In the genomic region with DNA sequence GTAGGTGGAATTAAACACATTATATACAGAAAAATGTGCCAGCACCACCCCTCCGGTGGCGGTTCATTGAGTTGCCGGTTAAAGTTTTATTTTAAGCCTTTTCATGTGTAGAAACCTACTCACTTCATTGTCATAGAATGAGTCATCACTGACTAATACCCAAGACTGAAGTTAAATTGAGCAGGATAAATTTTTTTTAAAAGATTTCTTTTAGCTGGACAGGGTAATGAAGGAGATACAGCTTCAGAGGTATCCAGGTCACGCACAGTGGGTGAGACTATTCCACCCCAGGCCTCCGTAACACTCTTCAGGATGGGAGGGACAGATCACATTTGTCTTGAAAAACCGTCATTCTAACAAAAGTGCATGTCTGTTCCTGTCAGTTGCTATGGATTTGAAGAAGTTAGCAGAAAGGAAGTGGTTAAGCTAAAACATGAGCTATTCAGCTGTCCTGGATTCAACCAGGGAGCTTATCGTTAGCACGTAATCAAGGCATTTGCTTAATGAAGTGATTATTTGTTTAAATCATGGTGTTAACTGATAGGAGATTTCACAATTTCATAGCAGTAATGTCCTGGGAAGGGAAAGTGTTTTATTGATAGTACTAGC, we compare ENCODE assay signal across 9 cellular contexts. TPM values are rescaled to one million over a fixed set of nuclear protein-coding genes. Genes with fewer than 3 reads are reported as not detected.
DNase-seq lines count a peak whose midpoint lies in the region; ATAC-seq and TF ChIP-seq lines count a peak whose summit lies in the region.
"Had no signal": no experiment of that assay in that cellular context is flagged by ENCODE, and none has a peak within 500 bp of the region (broad histone marks: within the 10 kb centered on the region; RNA-seq: fewer than 3 reads in every experiment).

No MANE protein-coding gene starts in this region.

- H3K27ac ChIP-seq in CD4-positive, alpha-beta memory T cell (ENCODE audit: low read depth, low read length), result no peak overlapping the region
- H3K27ac ChIP-seq in substantia nigra (ENCODE audit: low read depth, low read length, poor library complexity, severe bottlenecking), result no peak overlapping the region
- H3K27ac ChIP-seq: neutrophil had no signal

- no peak overlapping the region for H3K4me3 ChIP-seq in CD4-positive, alpha-beta memory T cell (ENCODE audit: low read length in 2 of 2)
- H3K4me3 ChIP-seq in fibroblast of villous mesenchyme (ENCODE audit: low read depth, low read length), result no peak overlapping the region

- DNase-seq in CD4-positive, alpha-beta memory T cell, result no peak
- DNase-seq in activated B cell treated with CpG ODN at 0.5 μM for 24 hours (no peak), fibroblast of villous mesenchyme (ENCODE audit: low read depth) (peak; percentile 75), NCI-H446 (lab: John Stamatoyannopoulos, UW) (no peak), substantia nigra (lab: John Stamatoyannopoulos, UW) (no peak)
- peak; percentile 52 for DNase-seq in stimulated activated naive B cell treated with anti-CD40 and anti-IgM and Interleukin-4, amounts not matched to agents 10 μg/mL and 1 μg/mL and 100 μg/mL, for 72 hours

- H3K9me3 ChIP-seq in CD4-positive, alpha-beta memory T cell (ENCODE audit: control insufficient read depth in 1 of 2, low read length in 2 of 2), result no peaks in the 10 kb centered on the region
- H3K9me3 ChIP-seq: neutrophil had no signal

- H3K27me3 ChIP-seq in CD4-positive, alpha-beta memory T cell (ENCODE audit: insufficient read depth, low read length), result no peaks in the 10 kb centered on the region
- H3K27me3 ChIP-seq: neutrophil had no signal

- H3K36me3 ChIP-seq in CD4-positive, alpha-beta memory T cell (ENCODE audit: insufficient read depth, low read length), result peaks cover 81% of the 10 kb centered on the region

- POLR2A ChIA-PET in CD4-positive, alpha-beta memory T cell (lab: Charles Lee; ENCODE audit: partially characterized antibody), result interaction anchor here (0.7 kb wide), 1 partner anchor 21 kb away, joined by 4 read pairs; no protein-coding TSS in a partner anchor
- POLR2A ChIA-PET in activated B cell treated with CpG ODN at 0.5 μM for 24 hours (lab: Charles Lee), result interaction anchor here (0.6 to 1.6 kb wide), 9 partner anchors 12 to 293 kb away, joined by 3 to 12 read pairs (median 5); a partner anchor contains a TSS

- TF ChIP-seq CTCF in activated B cell treated with CpG ODN at 0.5 μM for 24 hours (IDR thresholded peaks at IDR 0.05) (no peak), fibroblast of villous mesenchyme (IDR thresholded peaks at IDR 0.05; ENCODE audit: insufficient read depth, low read depth, low read length) (peak; percentile 15)

- no peak overlapping the region for H3K4me3 Mint-ChIP-seq in CD4-positive, alpha-beta memory T cell
- H3K4me3 Mint-ChIP-seq in activated B cell treated with CpG ODN at 0.5 μM for 24 hours, result peak overlapping the region; percentile 51
- H3K4me3 Mint-ChIP-seq in stimulated activated naive B cell treated with anti-CD40 and anti-IgM and Interleukin-4, amounts not matched to agents 10 μg/mL and 1 μg/mL and 100 μg/mL, for 72 hours, result peak overlapping the region; percentile 69 to 70

- peaks cover 81 to 86% of the 10 kb centered on the region in 2 donors for H3K36me3 Mint-ChIP-seq in CD4-positive, alpha-beta memory T cell
- peaks cover 91% of the 10 kb centered on the region for H3K36me3 Mint-ChIP-seq in activated B cell treated with CpG ODN at 0.5 μM for 24 hours (ENCODE audit: low read depth)
- peaks cover 62 to 77% of the 10 kb centered on the region in 2 donors for H3K36me3 Mint-ChIP-seq in stimulated activated naive B cell treated with anti-CD40 and anti-IgM and Interleukin-4, amounts not matched to agents 10 μg/mL and 1 μg/mL and 100 μg/mL, for 72 hours

- H3K4me1 ChIP-seq in CD4-positive, alpha-beta memory T cell (ENCODE audit: insufficient read depth, low read length), result peaks cover 9% of the 10 kb centered on the region

- CTCF ChIA-PET in CD4-positive, alpha-beta memory T cell (lab: Charles Lee; ENCODE audit: partially characterized antibody), result no interaction called here
- CTCF ChIA-PET in activated B cell treated with CpG ODN at 0.5 μM for 24 hours (lab: Charles Lee), result interaction anchor here (0.8 to 1.6 kb wide), 6 partner anchors 14 to 169 kb away, joined by 3 to 7 read pairs (median 3); no protein-coding TSS in a partner anchor

- no peaks in the 10 kb centered on the region for H3K27me3 Mint-ChIP-seq in CD4-positive, alpha-beta memory T cell
- no peaks in the 10 kb centered on the region for H3K27me3 Mint-ChIP-seq in activated B cell treated with CpG ODN at 0.5 μM for 24 hours
- H3K27me3 Mint-ChIP-seq in stimulated activated naive B cell treated with anti-CD40 and anti-IgM and Interleukin-4, amounts not matched to agents 10 μg/mL and 1 μg/mL and 100 μg/mL, for 72 hours, result no peaks in the 10 kb centered on the region

- ATAC-seq in GM19468 (IDR thresholded peaks at IDR 0.05; ENCODE audit: extremely low read depth, unreplicated experiment) (peak; percentile 50), HG03469 (IDR thresholded peaks at IDR 0.05; ENCODE audit: unreplicated experiment) (peak; percentile 51), activated B cell treated with CpG ODN at 0.5 μM for 24 hours (ENCODE audit: low read depth) (peak; percentile 79)
- ATAC-seq in stimulated activated naive B cell treated with anti-CD40 and anti-IgM and Interleukin-4, amounts not matched to agents 10 μg/mL and 1 μg/mL and 100 μg/mL, for 72 hours (replicated peaks), result peak; percentile 89 to 92

- H3K9me3 Mint-ChIP-seq in CD4-positive, alpha-beta memory T cell, result peaks cover 0 to 2% (median 0%) of the 10 kb centered on the region in 8 donors
- H3K9me3 Mint-ChIP-seq in activated B cell treated with CpG ODN at 0.5 μM for 24 hours, result peaks cover 2% of the 10 kb centered on the region
- H3K9me3 Mint-ChIP-seq in stimulated activated naive B cell treated with anti-CD40 and anti-IgM and Interleukin-4, amounts not matched to agents 10 μg/mL and 1 μg/mL and 100 μg/mL, for 72 hours, result peaks cover 1 to 3% of the 10 kb centered on the region in 2 donors

- intact Hi-C loops in CD4-positive, alpha-beta memory T cell (cut with micrococcal nuclease), result no loop called here
- intact Hi-C loops in activated B cell treated with CpG ODN at 0.5 μM for 24 hours (cut with micrococcal nuclease), result loop anchor here (1.0 kb wide), 3 partner anchors 12 to 292 kb away; a partner anchor contains a TSS

- peaks cover 8 to 13% (median 9%) of the 10 kb centered on the region in 4 donors for H3K4me1 Mint-ChIP-seq in CD4-positive, alpha-beta memory T cell
- H3K4me1 Mint-ChIP-seq in activated B cell treated with CpG ODN at 0.5 μM for 24 hours, result peaks cover 20% of the 10 kb centered on the region
- H3K4me1 Mint-ChIP-seq in stimulated activated naive B cell treated with anti-CD40 and anti-IgM and Interleukin-4, amounts not matched to agents 10 μg/mL and 1 μg/mL and 100 μg/mL, for 72 hours, result peaks cover 35 to 68% of the 10 kb centered on the region in 2 donors

- peak overlapping the region in 5 of 7 donors; percentile 10 to 60 (median 29) for H3K27ac Mint-ChIP-seq in CD4-positive, alpha-beta memory T cell
- peak overlapping the region; percentile 86 for H3K27ac Mint-ChIP-seq in activated B cell treated with CpG ODN at 0.5 μM for 24 hours
- H3K27ac Mint-ChIP-seq in stimulated activated naive B cell treated with anti-CD40 and anti-IgM and Interleukin-4, amounts not matched to agents 10 μg/mL and 1 μg/mL and 100 μg/mL, for 72 hours, result peak overlapping the region; percentile 97

RNA-seq across cellular contexts. Expression of a gene that starts 23.3 kb away (rescaled TPM):
- 10 to 100 TPM; 31.6 to 33.5 TPM for total RNA-seq in CD4-positive, alpha-beta memory T cell
- polyA plus RNA-seq in CD4-positive, alpha-beta memory T cell, result 1 to 10 TPM; 2.2 to 7.1 TPM
- total RNA-seq in activated B cell treated with CpG ODN at 0.5 μM for 24 hours, result 17.7 and 18.7 TPM in 2 replicates
- total RNA-seq in fibroblast of villous mesenchyme, result 5.8 and 7.8 TPM in 2 replicates

RNA-seq across cellular contexts. Expression of a gene that starts 26.8 kb away (rescaled TPM):
- total RNA-seq in CD4-positive, alpha-beta memory T cell, result not detected
- polyA plus RNA-seq in CD4-positive, alpha-beta memory T cell, result under 1 TPM; 0.08 to 0.11 TPM
- not detected in 2 replicates for total RNA-seq in activated B cell treated with CpG ODN at 0.5 μM for 24 hours
- total RNA-seq in fibroblast of villous mesenchyme, result not detected in 2 replicates

Comparison
In these comparisons a context has a peak if more than half of its experiments do, and no peak if none do; other contexts are left out.
1. DNase-seq: peak in fibroblast of villous mesenchyme (single experiment) and stimulated activated naive B cell treated with anti-CD40 and anti-IgM and Interleukin-4, amounts not matched to agents 10 μg/mL and 1 μg/mL and 100 μg/mL, for 72 hours (single experiment); none in CD4-positive, alpha-beta memory T cell (0 of 5), activated B cell treated with CpG ODN at 0.5 μM for 24 hours (single experiment), NCI-H446 (0 of 2) and substantia nigra (0 of 49).
2. H3K27ac Mint-ChIP-seq: peak in every context shown above with its lines; median percentile 97 in stimulated activated naive B cell treated with anti-CD40 and anti-IgM and Interleukin-4, amounts not matched to agents 10 μg/mL and 1 μg/mL and 100 μg/mL, for 72 hours; 86 in activated B cell treated with CpG ODN at 0.5 μM for 24 hours; 29 in CD4-positive, alpha-beta memory T cell.
3. H3K4me3 Mint-ChIP-seq: peak in activated B cell treated with CpG ODN at 0.5 μM for 24 hours (single experiment) and stimulated activated naive B cell treated with anti-CD40 and anti-IgM and Interleukin-4, amounts not matched to agents 10 μg/mL and 1 μg/mL and 100 μg/mL, for 72 hours (2 of 2); none in CD4-positive, alpha-beta memory T cell (0 of 8).
4. Peak in every context shown above with its lines, with median percentiles within 50 percentile points of each other: ATAC-seq.